In the genomic region with DNA sequence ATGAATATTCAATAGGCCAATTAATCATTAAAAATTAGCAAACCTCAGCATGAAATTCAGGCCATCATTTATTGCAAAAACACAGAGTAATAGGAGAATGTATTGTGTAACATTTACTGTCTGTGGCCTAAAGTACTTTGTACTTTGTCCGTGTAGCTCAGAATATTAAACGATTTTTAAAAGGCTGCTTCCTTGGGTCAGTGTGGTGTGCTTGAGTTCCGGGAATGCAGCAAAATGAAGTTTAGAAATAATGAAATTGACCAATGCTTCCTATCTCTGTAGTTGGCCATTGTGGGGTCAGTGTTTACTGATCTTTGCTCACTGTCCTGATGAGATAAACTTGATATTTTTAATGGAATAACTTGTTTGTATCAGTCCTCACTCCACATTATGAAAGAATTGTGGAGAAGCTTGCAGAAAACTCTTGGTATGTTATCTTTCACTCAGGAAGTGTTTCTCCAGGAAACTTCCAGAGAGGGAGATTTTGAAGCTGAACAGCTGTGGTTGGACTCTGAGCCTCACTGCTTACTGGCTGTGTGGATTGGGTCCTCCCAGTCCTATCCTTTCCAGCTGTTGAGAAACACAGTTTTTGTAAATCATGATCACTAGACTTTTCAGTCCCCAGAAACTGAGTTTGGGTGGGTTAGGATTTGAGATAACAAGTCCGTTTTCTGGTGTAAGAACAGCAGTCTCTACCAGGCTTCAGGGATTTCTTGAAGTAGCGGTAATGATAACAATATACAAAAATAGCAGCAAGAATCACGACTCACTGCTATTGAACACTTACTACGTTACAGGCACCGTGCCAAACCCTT, we compare ENCODE assay signal across 1 cellular context.
A peak's percentile ranks its signal among the peaks of the same experiment; 100 is the strongest.
TF ChIP-seq lines count a peak whose summit lies in the region.

No MANE protein-coding gene starts in this region.

TF ChIP-seq in K562, 482 proteins besides CTCF, POLR2A, EP300 and RAD21:
- TF ChIP-seq HOMEZ (CRISPR knock-in tag; IDR thresholded peaks at IDR 0.05) (no peak), CEBPB (tag; IDR thresholded peaks at IDR 0.05) (peak; percentile 51; the same call in 1 of the 2 replicates), GTF2F1 (IDR thresholded peaks at IDR 0.05; ENCODE audit: low read depth, low read length) (no peak), CEBPG (CRISPR knock-in tag; IDR thresholded peaks at IDR 0.05) (no peak), CEBPG (tag; conservative IDR thresholded peaks at IDR 0.05 in 1 of 2, IDR thresholded peaks at IDR 0.05 in 1 of 2) (peak; percentile 19 to 42; a peak in 1 of 4 replicates), MXI1 (IDR thresholded peaks at IDR 0.05; ENCODE audit: low read depth, low read length) (no peak)
- TF ChIP-seq, protein P1, sequence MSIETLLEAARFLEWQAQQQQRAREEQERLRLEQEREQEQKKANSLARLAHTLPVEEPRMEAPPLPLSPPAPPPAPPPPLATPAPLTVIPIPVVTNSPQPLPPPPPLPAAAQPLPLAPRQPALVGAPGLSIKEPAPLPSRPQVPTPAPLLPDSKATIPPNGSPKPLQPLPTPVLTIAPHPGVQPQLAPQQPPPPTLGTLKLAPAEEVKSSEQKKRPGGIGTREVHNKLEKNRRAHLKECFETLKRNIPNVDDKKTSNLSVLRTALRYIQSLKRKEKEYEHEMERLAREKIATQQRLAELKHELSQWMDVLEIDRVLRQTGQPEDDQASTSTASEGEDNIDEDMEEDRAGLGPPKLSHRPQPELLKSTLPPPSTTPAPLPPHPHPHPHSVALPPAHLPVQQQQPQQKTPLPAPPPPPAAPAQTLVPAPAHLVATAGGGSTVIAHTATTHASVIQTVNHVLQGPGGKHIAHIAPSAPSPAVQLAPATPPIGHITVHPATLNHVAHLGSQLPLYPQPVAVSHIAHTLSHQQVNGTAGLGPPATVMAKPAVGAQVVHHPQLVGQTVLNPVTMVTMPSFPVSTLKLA (conservative IDR thresholded peaks at IDR 0.05) = no peak
